17 cellular contexts compared by ENCODE assay signal in the genomic region with DNA sequence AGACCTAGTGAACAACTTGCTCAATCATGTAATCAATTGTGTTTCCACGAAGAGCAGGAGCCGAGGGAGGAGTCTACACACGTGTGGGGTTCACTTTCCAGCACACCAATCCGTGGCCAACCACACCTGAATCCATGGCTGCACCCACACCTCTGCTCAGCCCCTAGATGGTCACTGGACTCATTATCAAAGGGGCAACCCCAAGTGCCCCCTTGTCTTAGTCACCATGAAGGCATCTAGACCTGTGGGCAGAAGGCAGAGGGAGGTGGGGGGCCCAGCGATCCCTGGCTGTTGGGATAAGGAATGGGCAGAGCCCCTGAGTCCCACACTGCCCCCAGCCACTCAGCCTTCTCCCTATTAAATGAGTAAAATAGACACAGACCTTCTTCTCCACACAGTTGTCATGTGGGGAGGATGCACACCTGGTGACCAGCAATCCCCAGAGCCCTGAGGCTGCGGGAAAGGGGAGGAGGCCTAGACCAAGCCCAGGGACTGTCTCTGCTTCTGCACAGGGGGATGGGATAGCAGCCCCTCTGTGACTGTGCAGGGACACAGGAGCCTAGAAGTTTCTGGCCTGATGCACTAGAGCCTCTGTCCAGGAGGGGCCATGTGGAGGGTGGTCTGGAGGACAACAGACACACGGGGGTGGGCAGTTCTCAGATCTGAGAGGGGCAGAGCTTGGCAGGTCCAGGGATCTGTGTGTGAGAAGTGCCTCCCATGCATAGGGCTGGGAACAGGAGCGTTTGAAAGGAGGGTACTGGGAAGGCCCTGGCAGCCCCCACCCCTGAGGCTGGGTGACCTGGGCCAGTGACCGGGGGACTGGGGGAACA. TPM values are rescaled to one million over a fixed set of nuclear protein-coding genes. Genes with fewer than 3 reads are reported as not detected.
DNase-seq lines count a peak whose midpoint lies in the region; ATAC-seq lines count a peak whose summit lies in the region.
"Had no signal": no experiment of that assay in that cellular context is flagged by ENCODE, and none has a peak within 500 bp of the region (broad histone marks: within the 10 kb centered on the region; RNA-seq: fewer than 3 reads in every experiment).

No MANE protein-coding gene starts in this region.

- no peak for ATAC-seq in activated CD8-positive, alpha-beta memory T cell treated with anti-CD3 and anti-CD28 coated beads, Interleukin-2, amount 10 ng/mL, durations not matched to agents 7 days and 5 days
- no peak for ATAC-seq in HG03432 (IDR thresholded peaks at IDR 0.05; ENCODE audit: unreplicated experiment)
- ATAC-seq: GM23338 had no signal

- DNase-seq in activated CD8-positive, alpha-beta memory T cell treated with anti-CD3 and anti-CD28 coated beads for 24 hours = peak; percentile 55
- no peak for DNase-seq in activated CD8-positive, alpha-beta memory T cell treated with anti-CD3 and anti-CD28 coated beads, Interleukin-2, amount 10 ng/mL, durations not matched to agents 7 days and 5 days
- DNase-seq in COLO668 (lab: John Stamatoyannopoulos, UW; ENCODE audit: unreplicated experiment) (peak; percentile 4), RPMI8226 (peak; percentile 8), mesenteric fat pad (ENCODE audit: low spot score) (peak; percentile 65), NCI-H1092 treated with DMSO at 0.1 percent for 48 hours (lab: John Stamatoyannopoulos, UW) (no peak), NCI-H2227 (lab: John Stamatoyannopoulos, UW; ENCODE audit: unreplicated experiment) (no peak)
- DNase-seq: C1 segment of cervical spinal cord; CD4-positive, CD25-positive, alpha-beta regulatory T cell; DMS153; DMS79; GDM1; HCEC 1CT had no signal

- CTCF ChIA-PET in activated CD8-positive, alpha-beta memory T cell treated with anti-CD3 and anti-CD28 coated beads, Interleukin-2, amount 10 ng/mL, durations not matched to agents 7 days and 5 days (lab: Charles Lee) = no interaction called here

- no peaks in the 10 kb centered on the region for H3K36me3 Mint-ChIP-seq in activated CD8-positive, alpha-beta memory T cell treated with anti-CD3 and anti-CD28 coated beads, Interleukin-2, amount 10 ng/mL, durations not matched to agents 7 days and 5 days
- H3K36me3 Mint-ChIP-seq: CD4-positive, CD25-positive, alpha-beta regulatory T cell had no signal

- no peak overlapping the region for H3K27ac Mint-ChIP-seq in activated CD8-positive, alpha-beta memory T cell treated with anti-CD3 and anti-CD28 coated beads, Interleukin-2, amount 10 ng/mL, durations not matched to agents 7 days and 5 days
- H3K27ac Mint-ChIP-seq: B cell, GM23338 had no signal

- H3K9me3 Mint-ChIP-seq in activated CD8-positive, alpha-beta memory T cell treated with anti-CD3 and anti-CD28 coated beads, Interleukin-2, amount 10 ng/mL, durations not matched to agents 7 days and 5 days (ENCODE audit: low read depth) = no peaks in the 10 kb centered on the region
- H3K9me3 Mint-ChIP-seq: CD4-positive, CD25-positive, alpha-beta regulatory T cell; GM23338 had no signal

- H3K4me1 Mint-ChIP-seq in activated CD8-positive, alpha-beta memory T cell treated with anti-CD3 and anti-CD28 coated beads, Interleukin-2, amount 10 ng/mL, durations not matched to agents 7 days and 5 days = peaks cover 7% of the 10 kb centered on the region

- no peak overlapping the region for H3K4me3 Mint-ChIP-seq in activated CD8-positive, alpha-beta memory T cell treated with anti-CD3 and anti-CD28 coated beads, Interleukin-2, amount 10 ng/mL, durations not matched to agents 7 days and 5 days
- H3K4me3 Mint-ChIP-seq: B cell; CD4-positive, CD25-positive, alpha-beta regulatory T cell; GM23338 had no signal

- H3K27me3 Mint-ChIP-seq in activated CD8-positive, alpha-beta memory T cell treated with anti-CD3 and anti-CD28 coated beads, Interleukin-2, amount 10 ng/mL, durations not matched to agents 7 days and 5 days = peaks cover 64% of the 10 kb centered on the region

RNA-seq across cellular contexts. Expression of a gene that starts 1.9 kb away (rescaled TPM):
- not detected for total RNA-seq in activated CD8-positive, alpha-beta memory T cell treated with anti-CD3 and anti-CD28 coated beads, Interleukin-2, amount 10 ng/mL, durations not matched to agents 7 days and 5 days
- not detected for total RNA-seq in mesenteric fat pad
- total RNA-seq: A172; B cell; CD4-positive, CD25-positive, alpha-beta regulatory T cell; GM23338 had no signal

RNA-seq across cellular contexts. Expression of a gene that starts 41.7 kb away (rescaled TPM):
- total RNA-seq in activated CD8-positive, alpha-beta memory T cell treated with anti-CD3 and anti-CD28 coated beads, Interleukin-2, amount 10 ng/mL, durations not matched to agents 7 days and 5 days = 1 to 10 TPM; 1.4 to 2.1 TPM
- total RNA-seq in mesenteric fat pad = 3.0 TPM

Comparison
In these comparisons a context has a peak if more than half of its experiments do, and no peak if none do; other contexts are left out.
1. DNase-seq: peak in activated CD8-positive, alpha-beta memory T cell treated with anti-CD3 and anti-CD28 coated beads for 24 hours (single experiment), COLO668 (single experiment), RPMI8226 (single experiment) and mesenteric fat pad (single experiment); none in activated CD8-positive, alpha-beta memory T cell treated with anti-CD3 and anti-CD28 coated beads, Interleukin-2, amount 10 ng/mL, durations not matched to agents 7 days and 5 days (single experiment), NCI-H1092 treated with DMSO at 0.1 percent for 48 hours (single experiment) and NCI-H2227 (single experiment).